17 cellular contexts compared by ENCODE assay signal in genomic region chr12:46457958-46458357, GRCh38.
DNase-seq lines count a peak whose midpoint lies in the region; ATAC-seq and TF ChIP-seq lines count a peak whose summit lies in the region.
"Had no signal": no experiment of that assay in that cellular context is flagged by ENCODE, and none has a peak within 500 bp of the region (broad histone marks: within the 10 kb centered on the region; RNA-seq: fewer than 3 reads in every experiment).

No MANE protein-coding gene starts in this region.

- H4K5ac ChIP-seq in IMR-90 (ENCODE audit: low read depth, low read length), result no peak overlapping the region

- no TSS peak for BruUV-seq in IMR-90 (replicated peaks; lab: Mats Ljungman, UMichigan)

- intact Hi-C loops in IMR-90 (cut with micrococcal nuclease) (no loop called here), natural killer cell (cut with micrococcal nuclease) (loop anchor here (2.0 to 5.0 kb wide), 2 partner anchors 87 to 149 kb away; no protein-coding TSS in a partner anchor), CD14-positive monocyte (cut with micrococcal nuclease) (no loop called here)

- no peaks in the 10 kb centered on the region for H3K27me3 Mint-ChIP-seq in activated T-cell treated with anti-CD3 and anti-CD28 coated beads, Interleukin-2, amount 50 U/mL, for 72 hours (ENCODE audit: low read depth)
- no peaks in the 10 kb centered on the region for H3K27me3 Mint-ChIP-seq in activated T-cell treated with anti-CD3 and anti-CD28 coated beads, Interleukin-2, amount 50 U/mL, for 4 hours (ENCODE audit: low read depth)
- H3K27me3 Mint-ChIP-seq in activated CD8-positive, alpha-beta T cell treated with anti-CD3 and anti-CD28 coated beads, Interleukin-2, amount 10 ng/mL, durations not matched to agents 7 days and 5 days (ENCODE audit: low read depth), result no peaks in the 10 kb centered on the region
- H3K27me3 Mint-ChIP-seq in natural killer cell (ENCODE audit: low read depth in 2 of 2) (no peaks in the 10 kb centered on the region), CD14-positive monocyte (ENCODE audit: low read depth in 3 of 3) (peaks cover 0 to 2% (median 0%) of the 10 kb centered on the region in 3 donors)

- no peak overlapping the region for H3K4me2 ChIP-seq in IMR-90 (ENCODE audit: low read depth, low read length)

- TF ChIP-seq EP300 in tibial nerve (IDR thresholded peaks at IDR 0.05), result no peak

- peaks cover 0 to 12% of the 10 kb centered on the region in 2 experiments; a peak in 3 of 4 replicates for H3K79me1 ChIP-seq in IMR-90 (ENCODE audit: low read depth in 1 of 2, low read length in 2 of 2)

- WGBS in IMR-90 (ENCODE audit: extremely low coverage in 2 of 2, insufficient read length in 1 of 2), 2 experiments, result no CpG with 5 or more reads among the region's 2 CpGs
- 97 to 99% methylated on average over 2 of the region's 2 CpGs for WGBS in tibial nerve, 2 donors

- H3K4me1 ChIP-seq in IMR-90 (ENCODE audit: control insufficient read depth, insufficient read depth, low read length) (peaks cover 15% of the 10 kb centered on the region), tibial nerve (peaks cover 0 to 46% (median 19%) of the 10 kb centered on the region in 4 donors)
- H3K4me1 ChIP-seq: HAP-1 had no signal

- H2BK15ac ChIP-seq in IMR-90 (ENCODE audit: low read depth, low read length), result no peak overlapping the region

- H3K27ac Mint-ChIP-seq in activated T-cell treated with anti-CD3 and anti-CD28 coated beads, Interleukin-2, amount 50 U/mL, for 72 hours, result peak overlapping the region; percentile 14
- peak overlapping the region; percentile 88 for H3K27ac Mint-ChIP-seq in activated CD8-positive, alpha-beta T cell treated with anti-CD3 and anti-CD28 coated beads, Interleukin-2, amount 10 ng/mL, durations not matched to agents 7 days and 5 days
- H3K27ac Mint-ChIP-seq in natural killer cell (peak overlapping the region; percentile 87 to 89), CD14-positive monocyte (peak overlapping the region in 1 of 7 donors; percentile 40)

- H3K9ac ChIP-seq in IMR-90 (ENCODE audit: low read depth, low read length), result no peak overlapping the region

- no peaks in the 10 kb centered on the region for H4K20me1 ChIP-seq in IMR-90 (ENCODE audit: insufficient read depth, low read length)

- no peak overlapping the region for H3K4me3 ChIP-seq in IMR-90 (ENCODE audit: insufficient read depth, low read depth, low read length)
- no peak overlapping the region for H3K4me3 ChIP-seq in tibial nerve
- H3K4me3 ChIP-seq: HAP-1, SJSA1 had no signal

- POLR2A ChIA-PET in IMR-90 (lab: Charles Lee; ENCODE audit: unreplicated experiment), result no interaction called here
- POLR2A ChIA-PET in activated CD8-positive, alpha-beta T cell treated with anti-CD3 and anti-CD28 coated beads, Interleukin-2, amount 10 ng/mL, durations not matched to agents 7 days and 5 days (lab: Charles Lee), result interaction anchor here (1.4 kb wide), 1 partner anchor 86 kb away, joined by 4 read pairs; no protein-coding TSS in a partner anchor

- CTCF ChIA-PET in IMR-90 (lab: Yijun Ruan, JAX), result no interaction called here
- CTCF ChIA-PET in activated CD8-positive, alpha-beta T cell treated with anti-CD3 and anti-CD28 coated beads, Interleukin-2, amount 10 ng/mL, durations not matched to agents 7 days and 5 days (lab: Charles Lee), result interaction anchor here (1.8 to 1.9 kb wide), 2 partner anchors 12 to 74 kb away, joined by 4 to 6 read pairs; no protein-coding TSS in a partner anchor

- H2BK20ac ChIP-seq in IMR-90 (ENCODE audit: low read depth, low read length), result peak overlapping the region; percentile 53; the same call in 1 of the 2 replicates

- H3K36me3 Mint-ChIP-seq in activated T-cell treated with anti-CD3 and anti-CD28 coated beads, Interleukin-2, amount 50 U/mL, for 72 hours (ENCODE audit: insufficient read depth in 2 of 2), result no peaks in the 10 kb centered on the region
- H3K36me3 Mint-ChIP-seq in activated T-cell treated with anti-CD3 and anti-CD28 coated beads, Interleukin-2, amount 50 U/mL, for 4 hours (ENCODE audit: insufficient read depth), result no peaks in the 10 kb centered on the region
- peaks cover 2% of the 10 kb centered on the region for H3K36me3 Mint-ChIP-seq in activated CD8-positive, alpha-beta T cell treated with anti-CD3 and anti-CD28 coated beads, Interleukin-2, amount 10 ng/mL, durations not matched to agents 7 days and 5 days (ENCODE audit: low read depth)
- H3K36me3 Mint-ChIP-seq in natural killer cell (no peaks in the 10 kb centered on the region), CD14-positive monocyte (no peaks in the 10 kb centered on the region)

- no peak overlapping the region for H2AK9ac ChIP-seq in IMR-90 (replicated peaks; ENCODE audit: low read depth, low read length, poor library complexity)

- H2AK5ac ChIP-seq in IMR-90 (ENCODE audit: low read depth, low read length), result peak overlapping the region; percentile 36; the same call in 1 of the 2 replicates

- no peak overlapping the region for H3K56ac ChIP-seq in IMR-90 (ENCODE audit: extremely low read depth, insufficient read depth, low read length)

- H3K27ac ChIP-seq in IMR-90 (ENCODE audit: insufficient read depth, low read length), result no peak overlapping the region
- no peak overlapping the region for H3K27ac ChIP-seq in tibial nerve
- H3K27ac ChIP-seq: SJSA1 had no signal

- H3K14ac ChIP-seq in IMR-90 (replicated peaks; ENCODE audit: low read depth, low read length), result no peak overlapping the region; the same call in 1 of the 2 replicates

- H2BK5ac ChIP-seq in IMR-90 (ENCODE audit: low read depth, low read length, poor library complexity, severe bottlenecking), result no peak overlapping the region

- H3K27me3 ChIP-seq in IMR-90 (ENCODE audit: control insufficient read depth, insufficient read depth, low read length) (no peaks in the 10 kb centered on the region), tibial nerve (no peaks in the 10 kb centered on the region)

- H3K9me3 ChIP-seq in IMR-90 (ENCODE audit: control insufficient read depth, insufficient read depth, low read length), result no peaks in the 10 kb centered on the region
- no peaks in the 10 kb centered on the region for H3K9me3 ChIP-seq in tibial nerve
- H3K9me3 ChIP-seq: HAP-1 had no signal

- H2AFZ ChIP-seq in IMR-90 (replicated peaks; ENCODE audit: low read length, poor library complexity), result no peak overlapping the region

- TF ChIP-seq POLR2A in IMR-90 (IDR thresholded peaks at IDR 0.05; ENCODE audit: low read depth, low read length) (no peak), tibial nerve (IDR thresholded peaks at IDR 0.05) (no peak)

- H3K23ac ChIP-seq in IMR-90 (ENCODE audit: low read depth, low read length), result no peak overlapping the region

- H4K8ac ChIP-seq in IMR-90 (ENCODE audit: low read depth in 2 of 2, low read length in 2 of 2), result 0 out of 4 replicates have a peak overlapping the region, but pooled peaks of 1 of the 2 experiments have one; percentile 37

- H3K4me3 Mint-ChIP-seq in activated T-cell treated with anti-CD3 and anti-CD28 coated beads, Interleukin-2, amount 50 U/mL, for 72 hours, result no peak overlapping the region
- no peak overlapping the region for H3K4me3 Mint-ChIP-seq in activated T-cell treated with anti-CD3 and anti-CD28 coated beads, Interleukin-2, amount 50 U/mL, for 4 hours
- no peak overlapping the region for H3K4me3 Mint-ChIP-seq in activated CD8-positive, alpha-beta T cell treated with anti-CD3 and anti-CD28 coated beads, Interleukin-2, amount 10 ng/mL, durations not matched to agents 7 days and 5 days
- H3K4me3 Mint-ChIP-seq in natural killer cell, result peak overlapping the region; percentile 76
- H3K4me3 Mint-ChIP-seq in CD14-positive monocyte, result no peak overlapping the region

- no peak for TF ChIP-seq RAD21 in IMR-90 (IDR thresholded peaks at IDR 0.05; ENCODE audit: low read length)

- dilution Hi-C loops in IMR-90 (cut with HindIII; ENCODE audit: low sequenced_read_pairs, unreplicated experiment), result no loop called here

- no peaks in the 10 kb centered on the region for H3K9me3 Mint-ChIP-seq in activated T-cell treated with anti-CD3 and anti-CD28 coated beads, Interleukin-2, amount 50 U/mL, for 72 hours
- no peaks in the 10 kb centered on the region for H3K9me3 Mint-ChIP-seq in activated T-cell treated with anti-CD3 and anti-CD28 coated beads, Interleukin-2, amount 50 U/mL, for 4 hours
- H3K9me3 Mint-ChIP-seq in activated CD8-positive, alpha-beta T cell treated with anti-CD3 and anti-CD28 coated beads, Interleukin-2, amount 10 ng/mL, durations not matched to agents 7 days and 5 days (ENCODE audit: insufficient read depth), result no peaks in the 10 kb centered on the region
- no peaks in the 10 kb centered on the region for H3K9me3 Mint-ChIP-seq in natural killer cell
- no peaks in the 10 kb centered on the region for H3K9me3 Mint-ChIP-seq in CD14-positive monocyte

- no peak for DNase-seq in activated T-cell treated with anti-CD3 and anti-CD28 coated beads, Interleukin-2, amount 50 U/mL, for 72 hours
- DNase-seq in activated T-cell treated with anti-CD3 and anti-CD28 coated beads, Interleukin-2, amount 50 U/mL, for 4 hours, result no peak
- DNase-seq in IMR-90 (no peak), natural killer cell (no peak), tibial nerve (ENCODE audit: low spot score in 2 of 2) (no peak), NCI-H2081 (lab: John Stamatoyannopoulos, UW) (no peak), CD14-positive monocyte (ENCODE audit: low spot score) (no peak)
- no peak for DNase-seq in activated CD8-positive, alpha-beta T cell treated with anti-CD3 and anti-CD28 coated beads, Interleukin-2, amount 10 ng/mL, durations not matched to agents 7 days and 5 days
- DNase-seq: ACHN, NCI-H1417, NCI-H187 treated with DMSO at 0.1 percent for 48 hours, NCI-H2171 treated with DMSO at 0.1 percent for 48 hours, NCI-H446 treated with DMSO at 0.1 percent for 48 hours, NCI-H748 treated with DMSO at 0.1 percent for 48 hours, PC-3 had no signal

- no peak for ATAC-seq in activated T-cell treated with anti-CD3 and anti-CD28 coated beads, Interleukin-2, amount 50 U/mL, for 72 hours (replicated peaks in 1 of 2)
- ATAC-seq in activated T-cell treated with anti-CD3 and anti-CD28 coated beads, Interleukin-2, amount 50 U/mL, for 4 hours, result no peak
- no peak for ATAC-seq in IMR-90 (ENCODE audit: low read depth)
- ATAC-seq in activated CD8-positive, alpha-beta T cell treated with anti-CD3 and anti-CD28 coated beads, Interleukin-2, amount 10 ng/mL, durations not matched to agents 7 days and 5 days, result no peak
- no peak for ATAC-seq in natural killer cell
- ATAC-seq: PC-3 had no signal

- peaks cover 69% of the 10 kb centered on the region for H3K4me1 Mint-ChIP-seq in activated T-cell treated with anti-CD3 and anti-CD28 coated beads, Interleukin-2, amount 50 U/mL, for 72 hours (ENCODE audit: low read depth)
- peaks cover 67% of the 10 kb centered on the region for H3K4me1 Mint-ChIP-seq in activated T-cell treated with anti-CD3 and anti-CD28 coated beads, Interleukin-2, amount 50 U/mL, for 4 hours (ENCODE audit: low read depth)
- H3K4me1 Mint-ChIP-seq in activated CD8-positive, alpha-beta T cell treated with anti-CD3 and anti-CD28 coated beads, Interleukin-2, amount 10 ng/mL, durations not matched to agents 7 days and 5 days (ENCODE audit: low read depth), result peaks cover 68% of the 10 kb centered on the region
- H3K4me1 Mint-ChIP-seq in natural killer cell, result peaks cover 68% of the 10 kb centered on the region in 2 donors
- peaks cover 61% of the 10 kb centered on the region for H3K4me1 Mint-ChIP-seq in CD14-positive monocyte

- H3K36me3 ChIP-seq in IMR-90 (ENCODE audit: control insufficient read depth, insufficient read depth, low read length) (no peaks in the 10 kb centered on the region), tibial nerve (no peaks in the 10 kb centered on the region)
- H3K36me3 ChIP-seq: HAP-1, SJSA1 had no signal

- H3K4ac ChIP-seq in IMR-90 (ENCODE audit: low read depth, low read length), result peak overlapping the region; percentile 28; the same call in 1 of the 2 replicates

- H2BK120ac ChIP-seq in IMR-90 (ENCODE audit: low read depth, low read length), result peak overlapping the region; percentile 62; the same call in 1 of the 2 replicates

- H3K9me1 ChIP-seq in IMR-90 (ENCODE audit: insufficient read depth, low read length), result peaks cover 13% of the 10 kb centered on the region

- H3K18ac ChIP-seq in IMR-90 (ENCODE audit: low read depth, low read length), result no peak overlapping the region

- H4K91ac ChIP-seq in IMR-90 (ENCODE audit: insufficient read depth, low read depth, low read length), result no peak overlapping the region

- in situ Hi-C loops in IMR-90 (cut with MboI; ENCODE audit: low sequenced_read_pairs), result no loop called here

- TF ChIP-seq CTCF in IMR-90 (conservative IDR thresholded peaks at IDR 0.05; ENCODE audit: low read depth, low read length) (no peak), natural killer cell (IDR thresholded peaks at IDR 0.05) (no peak), tibial nerve (IDR thresholded peaks at IDR 0.05) (no peak), CD14-positive monocyte (IDR thresholded peaks at IDR 0.05) (no peak)
